ENCODE assay signal across 12 cellular contexts in genomic region chr7:2312272-2312929, GRCh38. TPM values are rescaled to one million over a fixed set of nuclear protein-coding genes. Genes with fewer than 3 reads are reported as not detected.
DNase-seq lines count a peak whose midpoint lies in the region; ATAC-seq, FAIRE-seq and TF ChIP-seq lines count a peak whose summit lies in the region.
"Had no signal": no experiment of that assay in that cellular context is flagged by ENCODE, and none has a peak within 500 bp of the region (broad histone marks: within the 10 kb centered on the region; RNA-seq: fewer than 3 reads in every experiment).

No MANE protein-coding gene starts in this region.

- H3K27ac ChIP-seq in HepG2 (ENCODE audit: extremely low read length, insufficient read depth, low read length) (no peak overlapping the region), right lobe of liver (peak overlapping the region in 1 of 3 donors; percentile 7), OCI-LY1 (ENCODE audit: low read depth, low read length, poor library complexity, severe bottlenecking) (peak overlapping the region; percentile 48), RWPE1 (no peak overlapping the region; the same call in 1 of the 2 replicates)

- H3K9ac ChIP-seq in HepG2 (ENCODE audit: insufficient read depth, low read depth, low read length), result no peak overlapping the region
- no peak overlapping the region; the same call in 1 of the 2 replicates for H3K9ac ChIP-seq in OCI-LY1 (ENCODE audit: low read length)

- CTCF ChIA-PET in HepG2 (lab: Yijun Ruan, JAX; ENCODE audit: low intra/inter-chr PET ratio, low total read pairs) (no interaction called here), RWPE1 (lab: Yijun Ruan, JAX) (interaction anchor here (1.0 kb wide), 1 partner anchor 36 kb away, joined by 3 read pairs; no protein-coding TSS in a partner anchor)

- H3K4me1 ChIP-seq in HepG2 (ENCODE audit: insufficient read depth, low read length) (peaks cover 41% of the 10 kb centered on the region), right lobe of liver (no peaks in the 10 kb centered on the region), OCI-LY1 (ENCODE audit: insufficient read depth, low read length, severe bottlenecking) (peaks cover 35% of the 10 kb centered on the region)

- no peaks in the 10 kb centered on the region for H3K9me2 ChIP-seq in OCI-LY1 (ENCODE audit: low read depth, low read length)

- intact Hi-C loops in HepG2 (cut with micrococcal nuclease; ENCODE audit: unreplicated experiment) (loop anchor here (10.0 kb wide), 1 partner anchor 68 kb away; the partner anchor contains the start of genes MRM2 and NUDT1), right lobe of liver (cut with DNase I) (no loop called here)

- no peak for ATAC-seq in HepG2
- ATAC-seq in right lobe of liver, result no peak
- no peak for ATAC-seq in HG02973 (IDR thresholded peaks at IDR 0.05; ENCODE audit: unreplicated experiment)
- ATAC-seq: T-helper 17 cell had no signal

- H4K20me1 ChIP-seq in HepG2 (ENCODE audit: insufficient read depth, low read length) (no peaks in the 10 kb centered on the region), OCI-LY1 (ENCODE audit: insufficient read depth, low read length) (no peaks in the 10 kb centered on the region)

- no peak for TF ChIP-seq RAD21 in HepG2 (CRISPR knock-in tag; IDR thresholded peaks at IDR 0.05)

- H3K36me3 ChIP-seq in HepG2 (replicated peaks in 1 of 2; ENCODE audit: control insufficient read depth in 1 of 2, insufficient read depth in 2 of 2, low read length in 2 of 2) (peaks cover 3 to 4% of the 10 kb centered on the region in 2 experiments; a peak in 1 of 5 replicates), right lobe of liver (no peaks in the 10 kb centered on the region), OCI-LY1 (ENCODE audit: insufficient read depth, low read length) (no peaks in the 10 kb centered on the region; the same call in 1 of the 2 replicates)

- TF ChIP-seq POLR2A in HepG2 (IDR thresholded peaks at IDR 0.05; ENCODE audit: insufficient read depth in 1 of 2, low read depth in 2 of 2, low read length in 2 of 2) (no peak), right lobe of liver (IDR thresholded peaks at IDR 0.05) (no peak)

- no peaks in the 10 kb centered on the region for H3K9me3 ChIP-seq in HepG2 (ENCODE audit: low read length)
- no peaks in the 10 kb centered on the region for H3K9me3 ChIP-seq in right lobe of liver
- H3K9me3 ChIP-seq in OCI-LY1 (ENCODE audit: low read length), result no peaks in the 10 kb centered on the region

- H3K4me2 ChIP-seq in HepG2 (ENCODE audit: low read depth, low read length) (peak overlapping the region; percentile 40), OCI-LY1 (ENCODE audit: low read length) (peak overlapping the region; percentile 96)

- in situ Hi-C loops in HepG2 (cut with HindIII; ENCODE audit: extremely low pct_ligation_motif_present, low pct_unique_long_range_greater_than_20kb), result no loop called here

- BruUV-seq in HepG2 (replicated peaks; lab: Mats Ljungman, UMichigan), result TSS peak; percentile 68

- H3K27me3 ChIP-seq in HepG2 (ENCODE audit: control insufficient read depth in 1 of 2, insufficient read depth in 2 of 2, low read length in 2 of 2) (no peaks in the 10 kb centered on the region; a peak in 1 of 5 replicates), right lobe of liver (no peaks in the 10 kb centered on the region), OCI-LY1 (ENCODE audit: insufficient read depth, low read length) (peaks cover 5% of the 10 kb centered on the region; the same call in 1 of the 2 replicates)

- FAIRE-seq in HepG2 (lab: Jason Lieb, UNC), result no peak
- FAIRE-seq: endometrium, keratinocyte had no signal

- DNase-seq in HepG2 (ENCODE audit: low spot score) (no peak), right lobe of liver (no peak), fibroblast of mammary gland (ENCODE audit: low read depth) (no peak), ecto neural progenitor cell (ENCODE audit: low spot score) (no peak), RWPE1 (ENCODE audit: low spot score) (no peak), NCI-H1417 treated with DMSO at 0.1 percent for 48 hours (lab: John Stamatoyannopoulos, UW) (no peak)
- DNase-seq: NCI-H446, T-helper 17 cell had no signal

- TF ChIP-seq EP300 in HepG2 (IDR thresholded peaks at IDR 0.05; ENCODE audit: low read depth in 2 of 2, low read length in 2 of 2), result no peak
- TF ChIP-seq EP300 in HepG2 (CRISPR knock-in tag; IDR thresholded peaks at IDR 0.05; ENCODE audit: borderline replicate concordance), result no peak

- POLR2A ChIA-PET in HepG2 (lab: Yijun Ruan, JAX) (interaction anchor here (2.1 kb wide), 1 partner anchor 42 kb away, joined by 9 read pairs; the partner anchor contains the start of gene EIF3B), RWPE1 (lab: Yijun Ruan, JAX; ENCODE audit: low non-redundant PET) (no interaction called here)

- H3K79me2 ChIP-seq in HepG2 (ENCODE audit: insufficient read depth, low read length), result peaks cover 38% of the 10 kb centered on the region
- H3K79me2 ChIP-seq in OCI-LY1 (ENCODE audit: insufficient read depth, low read length), result no peaks in the 10 kb centered on the region

- no peak for TF ChIP-seq CTCF in HepG2 (CRISPR knock-in tag; IDR thresholded peaks at IDR 0.05)
- no peak for TF ChIP-seq CTCF in right lobe of liver (IDR thresholded peaks at IDR 0.05)
- TF ChIP-seq CTCF in OCI-LY1 (IDR thresholded peaks at IDR 0.05; ENCODE audit: low read length), result no peak
- TF ChIP-seq CTCF in fibroblast of mammary gland (conservative IDR thresholded peaks at IDR 0.05; ENCODE audit: control insufficient read depth, insufficient read depth, low read depth, low read length), result no peak
- TF ChIP-seq CTCF in RWPE1 (conservative IDR thresholded peaks at IDR 0.05; ENCODE audit: low read depth), result no peak

- H2AFZ ChIP-seq in HepG2 (ENCODE audit: low read length), result no peak overlapping the region
- no peak overlapping the region for H2AFZ ChIP-seq in OCI-LY1 (ENCODE audit: low read length)

- 89% methylated on average over 17 of the region's 17 CpGs for WGBS in HepG2 (ENCODE audit: low lambda C conversion rate)
- WGBS in right lobe of liver (ENCODE audit: insufficient coverage, low coverage, low lambda C conversion rate, missing lambda C conversion rate), result 78% methylated on average over 14 of the region's 17 CpGs

- H3K4me3 ChIP-seq in HepG2 (replicated peaks in 1 of 3; ENCODE audit: insufficient read depth in 1 of 3, low read depth in 2 of 3, low read length in 3 of 3) (no peak overlapping the region; a peak in 2 of 6 replicates), right lobe of liver (no peak overlapping the region), OCI-LY1 (ENCODE audit: low read depth, low read length, poor library complexity, severe bottlenecking) (peak overlapping the region; percentile 31), fibroblast of mammary gland (ENCODE audit: control insufficient read depth, low read depth, low read length) (peak overlapping the region; percentile 20)

- no peaks in the 10 kb centered on the region for H3F3A ChIP-seq in OCI-LY1 (ENCODE audit: insufficient read depth, low read length)

RNA-seq across cellular contexts. Expression of gene SNX8, which starts 1.8 kb away (rescaled TPM):
- 20.6 and 33.7 TPM in 2 replicates for total RNA-seq in HepG2 (2016; rRNA removed; fragmentation: Illumina TruSeq; extraction: Trizol)
- total RNA-seq in HepG2 (2016; cell fraction: cytosol; rRNA removed; fragmentation: Illumina TruSeq; extraction: Trizol; ENCODE audit: low read depth), result 10.1 and 10.2 TPM in 2 replicates
- 22.2 and 35.3 TPM in 2 replicates for total RNA-seq in HepG2 (2016; cell fraction: insoluble cytoplasmic fraction; rRNA removed; fragmentation: Illumina TruSeq; extraction: Trizol)
- total RNA-seq in HepG2 (2016; cell fraction: membrane; rRNA removed; fragmentation: Illumina TruSeq; extraction: Trizol), result 13.0 and 13.3 TPM in 2 replicates
- 18.8 and 19.1 TPM in 2 replicates for total RNA-seq in HepG2 (2016; cell fraction: nucleus; rRNA removed; fragmentation: Illumina TruSeq; extraction: Trizol)
- polyA plus RNA-seq in HepG2 (2011; rRNA removed), result 45.2 and 46.2 TPM in 2 replicates
- 17.4 and 28.0 TPM in 2 replicates for polyA plus RNA-seq in HepG2 (2011; cell fraction: cytosol; rRNA removed)
- 34.3 and 35.3 TPM in 2 replicates for polyA plus RNA-seq in HepG2 (2011; cell fraction: nucleus; rRNA removed)
- 22.7 and 25.0 TPM in 2 replicates for polyA plus RNA-seq in HepG2 (2012)
- 8.9 and 11.6 TPM in 2 replicates for polyA plus RNA-seq in HepG2 (2016; cell fraction: cytosol; fragmentation: Illumina TruSeq; extraction: Trizol; ENCODE audit: low read depth)
- 46.0 and 46.5 TPM in 2 replicates for polyA plus RNA-seq in HepG2 (2016; cell fraction: insoluble cytoplasmic fraction; fragmentation: Illumina TruSeq; extraction: Trizol; ENCODE audit: low read depth)
- 14.2 and 16.9 TPM in 2 replicates for polyA plus RNA-seq in HepG2 (2016; cell fraction: membrane; fragmentation: Illumina TruSeq; extraction: Trizol; ENCODE audit: low read depth)
- 34.2 and 34.5 TPM in 2 replicates for polyA plus RNA-seq in HepG2 (2016; cell fraction: nucleus; fragmentation: Illumina TruSeq; extraction: Trizol; ENCODE audit: insufficient read depth, low read depth)
- 102 and 111 TPM in 2 replicates for polyA minus RNA-seq in HepG2 (2011; rRNA and poly(A)+ RNA removed; ENCODE audit: low replicate concordance)
- polyA minus RNA-seq in HepG2 (2011; cell fraction: cytosol; rRNA and poly(A)+ RNA removed), result 18.2 and 21.3 TPM in 2 replicates
- polyA minus RNA-seq in HepG2 (2011; cell fraction: nucleus; rRNA and poly(A)+ RNA removed), result 8.0 and 15.6 TPM in 2 replicates
- 10 to 100 TPM in 5 of 6 experiments, 1 to 10 TPM in 1; 9.1 to 26.2 (median 13.0) TPM for total RNA-seq in right lobe of liver

RNA-seq across cellular contexts. Expression of gene EIF3B, which starts 42.2 kb away (rescaled TPM):
- total RNA-seq in HepG2 (2016; rRNA removed; fragmentation: Illumina TruSeq; extraction: Trizol), result 241 and 244 TPM in 2 replicates
- total RNA-seq in HepG2 (2016; cell fraction: cytosol; rRNA removed; fragmentation: Illumina TruSeq; extraction: Trizol; ENCODE audit: low read depth), result 49.6 and 52.0 TPM in 2 replicates
- 219 and 236 TPM in 2 replicates for total RNA-seq in HepG2 (2016; cell fraction: insoluble cytoplasmic fraction; rRNA removed; fragmentation: Illumina TruSeq; extraction: Trizol)
- total RNA-seq in HepG2 (2016; cell fraction: membrane; rRNA removed; fragmentation: Illumina TruSeq; extraction: Trizol), result 63.0 and 67.9 TPM in 2 replicates
- total RNA-seq in HepG2 (2016; cell fraction: nucleus; rRNA removed; fragmentation: Illumina TruSeq; extraction: Trizol), result 134 and 151 TPM in 2 replicates
- 91.2 and 92.2 TPM in 2 replicates for polyA plus RNA-seq in HepG2 (2011; rRNA removed)
- polyA plus RNA-seq in HepG2 (2011; cell fraction: cytosol; rRNA removed), result 70.3 and 78.7 TPM in 2 replicates
- polyA plus RNA-seq in HepG2 (2011; cell fraction: nucleus; rRNA removed), result 243 and 250 TPM in 2 replicates
- polyA plus RNA-seq in HepG2 (2012), result 151 and 176 TPM in 2 replicates
- polyA plus RNA-seq in HepG2 (2016; cell fraction: cytosol; fragmentation: Illumina TruSeq; extraction: Trizol; ENCODE audit: low read depth), result 11.2 and 14.3 TPM in 2 replicates
- polyA plus RNA-seq in HepG2 (2016; cell fraction: insoluble cytoplasmic fraction; fragmentation: Illumina TruSeq; extraction: Trizol; ENCODE audit: low read depth), result 177 and 198 TPM in 2 replicates
- polyA plus RNA-seq in HepG2 (2016; cell fraction: membrane; fragmentation: Illumina TruSeq; extraction: Trizol; ENCODE audit: low read depth), result 27.4 and 32.0 TPM in 2 replicates
- polyA plus RNA-seq in HepG2 (2016; cell fraction: nucleus; fragmentation: Illumina TruSeq; extraction: Trizol; ENCODE audit: insufficient read depth, low read depth), result 244 and 264 TPM in 2 replicates
- polyA minus RNA-seq in HepG2 (2011; rRNA and poly(A)+ RNA removed; ENCODE audit: low replicate concordance), result 152 and 244 TPM in 2 replicates
- 100 and 101 TPM in 2 replicates for polyA minus RNA-seq in HepG2 (2011; cell fraction: cytosol; rRNA and poly(A)+ RNA removed)
- polyA minus RNA-seq in HepG2 (2011; cell fraction: nucleus; rRNA and poly(A)+ RNA removed), result 124 and 130 TPM in 2 replicates
- total RNA-seq in right lobe of liver, result 10 to 100 TPM; 61.6 to 93.3 (median 68.3) TPM

Comparison
In these comparisons a context has a peak if more than half of its experiments do, and no peak if none do; other contexts are left out.
1. H3K4me3 ChIP-seq: peak in OCI-LY1 (single experiment) and fibroblast of mammary gland (single experiment); none in HepG2 (0 of 3) and right lobe of liver (0 of 3).